In genomic region chr16:15510992-15511391, GRCh38 we compare ENCODE assay signal across 33 cellular contexts.
DNase-seq lines count a peak whose midpoint lies in the region; ATAC-seq and TF ChIP-seq lines count a peak whose summit lies in the region.
"Had no signal": no experiment of that assay in that cellular context is flagged by ENCODE, and none has a peak within 500 bp of the region (broad histone marks: within the 10 kb centered on the region; RNA-seq: fewer than 3 reads in every experiment).

No MANE protein-coding gene starts in this region.

- no peak for ATAC-seq in activated naive CD8-positive, alpha-beta T cell treated with anti-CD3 and anti-CD28 coated beads, Interleukin-2, amount 10 ng/mL, durations not matched to agents 7 days and 5 days (ENCODE audit: low read depth)
- ATAC-seq in GM21526 (IDR thresholded peaks at IDR 0.05; ENCODE audit: low FRiP score, unreplicated experiment): no peak
- ATAC-seq: activated CD4-positive, CD25-positive, alpha-beta regulatory T cell treated with anti-CD3 and anti-CD28 coated beads, Interleukin-2, amount 50 U/mL, for 24 hours; left ventricle myocardium superior; psoas muscle had no signal

- H3K27me3 Mint-ChIP-seq in activated naive CD8-positive, alpha-beta T cell treated with anti-CD3 and anti-CD28 coated beads, Interleukin-2, amount 10 ng/mL, durations not matched to agents 7 days and 5 days: peaks cover 6% of the 10 kb centered on the region
- no peaks in the 10 kb centered on the region for H3K27me3 Mint-ChIP-seq in activated naive CD8-positive, alpha-beta T cell treated with anti-CD3 and anti-CD28 coated beads for 36 hours
- H3K27me3 Mint-ChIP-seq in dendritic cell treated with granulocyte-macrophage colony-stimulating factor and Interleukin-4, amounts not matched to agents 40 ng/mL and 50 ng/mL, for 4 days: peaks cover 26% of the 10 kb centered on the region
- peaks cover 15% of the 10 kb centered on the region for H3K27me3 Mint-ChIP-seq in progenitor cell of endocrine pancreas
- H3K27me3 Mint-ChIP-seq: activated naive CD8-positive, alpha-beta T cell had no signal

- no peak for DNase-seq in activated naive CD8-positive, alpha-beta T cell treated with anti-CD3 and anti-CD28 coated beads, Interleukin-2, amount 10 ng/mL, durations not matched to agents 7 days and 5 days
- no peak for DNase-seq in activated naive CD8-positive, alpha-beta T cell treated with anti-CD3 and anti-CD28 coated beads for 36 hours
- DNase-seq in SJCRH30 (peak; percentile 59 to 76), progenitor cell of endocrine pancreas (ENCODE audit: low spot score, unreplicated experiment) (no peak), GM20000 (ENCODE audit: low spot score) (no peak)
- no peak for DNase-seq in activated effector memory CD4-positive, alpha-beta T cell treated with Interleukin-2 at 50 U/mL for 16 hours
- DNase-seq: ACHN; BE2C; central memory CD4-positive, alpha-beta T cell; dermis blood vessel endothelial cell; DMS53; foreskin fibroblast; HCEC 1CT; head of caudate nucleus; islet precursor cell; left ventricle myocardium superior; NCI-H1436 treated with DMSO at 0.1 percent for 48 hours; NCI-H446 treated with DMSO at 0.1 percent for 48 hours; nucleus accumbens; psoas muscle; RPMI8226; sigmoid colon; stimulated activated CD4-positive, alpha-beta T cell treated with anti-CD3 and anti-CD28 coated beads, Interleukin-4, amount 100 ng/mL, for 1 hour; T-helper 1 cell had no signal

- peak overlapping the region; percentile 36 for H3K27ac Mint-ChIP-seq in activated naive CD8-positive, alpha-beta T cell treated with anti-CD3 and anti-CD28 coated beads, Interleukin-2, amount 10 ng/mL, durations not matched to agents 7 days and 5 days
- no peak overlapping the region for H3K27ac Mint-ChIP-seq in activated naive CD8-positive, alpha-beta T cell treated with anti-CD3 and anti-CD28 coated beads for 36 hours
- H3K27ac Mint-ChIP-seq in dendritic cell treated with granulocyte-macrophage colony-stimulating factor and Interleukin-4, amounts not matched to agents 40 ng/mL and 50 ng/mL, for 4 days: peak overlapping the region; percentile 48
- peak overlapping the region; percentile 76 for H3K27ac Mint-ChIP-seq in progenitor cell of endocrine pancreas
- H3K27ac Mint-ChIP-seq: activated naive CD8-positive, alpha-beta T cell; activated T-helper 2 cell treated with anti-CD3 and anti-CD28 coated beads, Interferon-gamma antibody, Interleukin-2, Interleukin-4, amounts not matched to agents 10 μg/mL and 5 μg/mL and 100 μg/mL, durations not matched to agents 14 hours and 24 hours and 36 hours had no signal

- H3K4me3 ChIP-seq in SJCRH30: no peak overlapping the region
- H3K4me3 ChIP-seq: ascending aorta, esophagus muscularis mucosa, psoas muscle, sigmoid colon, SK-N-MC, tibial nerve had no signal

- peak overlapping the region; percentile 25 for H3K4me3 Mint-ChIP-seq in activated naive CD8-positive, alpha-beta T cell treated with anti-CD3 and anti-CD28 coated beads, Interleukin-2, amount 10 ng/mL, durations not matched to agents 7 days and 5 days
- H3K4me3 Mint-ChIP-seq in activated naive CD8-positive, alpha-beta T cell treated with anti-CD3 and anti-CD28 coated beads for 36 hours: no peak overlapping the region
- H3K4me3 Mint-ChIP-seq in dendritic cell treated with granulocyte-macrophage colony-stimulating factor and Interleukin-4, amounts not matched to agents 40 ng/mL and 50 ng/mL, for 4 days: no peak overlapping the region
- H3K4me3 Mint-ChIP-seq in progenitor cell of endocrine pancreas (ENCODE audit: low read depth): no peak overlapping the region
- H3K4me3 Mint-ChIP-seq: activated naive CD8-positive, alpha-beta T cell had no signal

- H3K36me3 Mint-ChIP-seq in activated naive CD8-positive, alpha-beta T cell treated with anti-CD3 and anti-CD28 coated beads, Interleukin-2, amount 10 ng/mL, durations not matched to agents 7 days and 5 days: peaks cover 2% of the 10 kb centered on the region
- H3K36me3 Mint-ChIP-seq in activated naive CD8-positive, alpha-beta T cell treated with anti-CD3 and anti-CD28 coated beads for 36 hours: peaks cover 4% of the 10 kb centered on the region
- no peaks in the 10 kb centered on the region for H3K36me3 Mint-ChIP-seq in dendritic cell treated with granulocyte-macrophage colony-stimulating factor and Interleukin-4, amounts not matched to agents 40 ng/mL and 50 ng/mL, for 4 days (ENCODE audit: low read depth)
- peaks cover 2% of the 10 kb centered on the region for H3K36me3 Mint-ChIP-seq in progenitor cell of endocrine pancreas (ENCODE audit: insufficient read depth)
- H3K36me3 Mint-ChIP-seq: activated naive CD8-positive, alpha-beta T cell had no signal

- no peaks in the 10 kb centered on the region for H3K27me3 ChIP-seq in SJCRH30
- H3K27me3 ChIP-seq: ascending aorta, BE2C, esophagus muscularis mucosa, sigmoid colon, tibial nerve had no signal

- intact Hi-C loops in dendritic cell treated with granulocyte-macrophage colony-stimulating factor and Interleukin-4, amounts not matched to agents 40 ng/mL and 50 ng/mL, for 4 days (cut with micrococcal nuclease): no loop called here

- H3K4me1 ChIP-seq in SJCRH30: peaks cover 42% of the 10 kb centered on the region
- H3K4me1 ChIP-seq: BE2C had no signal

- H3K27ac ChIP-seq in SJCRH30: peak overlapping the region; percentile 86
- H3K27ac ChIP-seq: ascending aorta, esophagus muscularis mucosa, psoas muscle, sigmoid colon, SK-N-MC, tibial nerve had no signal

- no peaks in the 10 kb centered on the region for H3K9me3 Mint-ChIP-seq in activated naive CD8-positive, alpha-beta T cell treated with anti-CD3 and anti-CD28 coated beads, Interleukin-2, amount 10 ng/mL, durations not matched to agents 7 days and 5 days
- H3K9me3 Mint-ChIP-seq in activated naive CD8-positive, alpha-beta T cell treated with anti-CD3 and anti-CD28 coated beads for 36 hours: no peaks in the 10 kb centered on the region
- no peaks in the 10 kb centered on the region for H3K9me3 Mint-ChIP-seq in dendritic cell treated with granulocyte-macrophage colony-stimulating factor and Interleukin-4, amounts not matched to agents 40 ng/mL and 50 ng/mL, for 4 days
- H3K9me3 Mint-ChIP-seq in progenitor cell of endocrine pancreas (ENCODE audit: low read depth): no peaks in the 10 kb centered on the region
- H3K9me3 Mint-ChIP-seq: activated T-helper 2 cell treated with anti-CD3 and anti-CD28 coated beads, Interferon-gamma antibody, Interleukin-2, Interleukin-4, amounts not matched to agents 10 μg/mL and 5 μg/mL and 100 μg/mL, durations not matched to agents 14 hours and 24 hours and 36 hours had no signal

- POLR2A ChIA-PET in activated naive CD8-positive, alpha-beta T cell treated with anti-CD3 and anti-CD28 coated beads, Interleukin-2, amount 10 ng/mL, durations not matched to agents 7 days and 5 days (lab: Charles Lee): no interaction called here

- no peak for TF ChIP-seq CTCF in progenitor cell of endocrine pancreas (IDR thresholded peaks at IDR 0.05; ENCODE audit: unreplicated experiment)
- no peak for TF ChIP-seq CTCF in GM20000 (IDR thresholded peaks at IDR 0.05; ENCODE audit: extremely low read depth, missing control alignments)

- peaks cover 5% of the 10 kb centered on the region; the same call in 1 of the 2 replicates for H3K36me3 ChIP-seq in SJCRH30
- H3K36me3 ChIP-seq: BE2C had no signal

- no peaks in the 10 kb centered on the region for H3K9me3 ChIP-seq in SJCRH30 (replicated peaks)
- H3K9me3 ChIP-seq: ascending aorta, BE2C, esophagus muscularis mucosa, psoas muscle, sigmoid colon, tibial nerve had no signal

- peaks cover 22% of the 10 kb centered on the region for H3K4me1 Mint-ChIP-seq in activated naive CD8-positive, alpha-beta T cell treated with anti-CD3 and anti-CD28 coated beads, Interleukin-2, amount 10 ng/mL, durations not matched to agents 7 days and 5 days
- H3K4me1 Mint-ChIP-seq in activated naive CD8-positive, alpha-beta T cell treated with anti-CD3 and anti-CD28 coated beads for 36 hours: peaks cover 10% of the 10 kb centered on the region
- peaks cover 22% of the 10 kb centered on the region for H3K4me1 Mint-ChIP-seq in dendritic cell treated with granulocyte-macrophage colony-stimulating factor and Interleukin-4, amounts not matched to agents 40 ng/mL and 50 ng/mL, for 4 days (ENCODE audit: low read depth)
- H3K4me1 Mint-ChIP-seq in progenitor cell of endocrine pancreas (ENCODE audit: low read depth): peaks cover 4% of the 10 kb centered on the region

Comparison
In these comparisons a context has a peak if more than half of its experiments do, and no peak if none do; other contexts are left out.
1. DNase-seq: peak in SJCRH30 (2 of 2); none in activated naive CD8-positive, alpha-beta T cell treated with anti-CD3 and anti-CD28 coated beads, Interleukin-2, amount 10 ng/mL, durations not matched to agents 7 days and 5 days (single experiment), activated naive CD8-positive, alpha-beta T cell treated with anti-CD3 and anti-CD28 coated beads for 36 hours (single experiment), progenitor cell of endocrine pancreas (single experiment), GM20000 (single experiment) and activated effector memory CD4-positive, alpha-beta T cell treated with Interleukin-2 at 50 U/mL for 16 hours (single experiment).